ENCODE assay signal across 1 cellular context in genomic region chr11:17481905-17482304, GRCh38.
TF ChIP-seq lines count a peak whose summit lies in the region.

No MANE protein-coding gene starts in this region.

TF ChIP-seq in IMR-90, 13 proteins besides CTCF, POLR2A, EP300 and RAD21 (continued from another document):
- no peak for TF ChIP-seq ELK1 (IDR thresholded peaks at IDR 0.05; ENCODE audit: borderline replicate concordance, low read depth, low read length)
TF ChIP-seq in IMR-90: peak in this region for 0.
